Comparison of ENCODE assay signal across 28 cellular contexts in genomic region chr2:241926541-241927311, GRCh38. TPM values are rescaled to one million over a fixed set of nuclear protein-coding genes. Genes with fewer than 3 reads are reported as not detected.
DNase-seq lines count a peak whose midpoint lies in the region; ATAC-seq, FAIRE-seq and TF ChIP-seq lines count a peak whose summit lies in the region.
"Had no signal": no experiment of that assay in that cellular context is flagged by ENCODE, and none has a peak within 500 bp of the region (broad histone marks: within the 10 kb centered on the region; RNA-seq: fewer than 3 reads in every experiment).

No MANE protein-coding gene starts in this region.

- no peaks in the 10 kb centered on the region for H3K27me3 ChIP-seq in pancreas
- H3K27me3 ChIP-seq: brain microvascular endothelial cell, MG63, suprapubic skin had no signal

- no peaks in the 10 kb centered on the region for H3K9me3 ChIP-seq in pancreas
- H3K9me3 ChIP-seq: MG63, suprapubic skin had no signal

- H3K4me1 Mint-ChIP-seq in mesothelial cell of epicardium, result no peaks in the 10 kb centered on the region

- FAIRE-seq in pancreas (lab: Jason Lieb, UNC), result no peak
- FAIRE-seq in RCC 7860 (lab: Jason Lieb, UNC), result no peak
- FAIRE-seq: GM12891, islet of Langerhans, small intestine had no signal

- TF ChIP-seq CTCF in pancreas (IDR thresholded peaks at IDR 0.05), result no peak
- no peak for TF ChIP-seq CTCF in mesothelial cell of epicardium (IDR thresholded peaks at IDR 0.05; ENCODE audit: unreplicated experiment)

- intact Hi-C loops in left colon (cut with DNase I, micrococcal nuclease) (no loop called here), pancreas (cut with DNase I) (no loop called here)

- peaks cover 7% of the 10 kb centered on the region for H3K27me3 Mint-ChIP-seq in mesothelial cell of epicardium (ENCODE audit: low read depth)
- H3K27me3 Mint-ChIP-seq: IgD-negative memory B cell had no signal

- DNase-seq in HT-29 (ENCODE audit: low spot score), result peak; percentile 31
- no peak for DNase-seq in left colon
- DNase-seq in pancreas, result peak; percentile 70 to 87 (median 74)
- DNase-seq in RCC 7860 (ENCODE audit: low spot score), result no peak
- no peak for DNase-seq in mesothelial cell of epicardium (ENCODE audit: low spot score in 2 of 2, unreplicated experiment in 2 of 2)
- no peak for DNase-seq in NCI-H2171 treated with DMSO at 0.1 percent for 48 hours (lab: John Stamatoyannopoulos, UW)
- DNase-seq: activated CD4-positive, alpha-beta T cell treated with anti-CD3 and anti-CD28 coated beads, Interleukin-2, amount 50 U/mL, for 48 hours; activated T-cell treated with anti-CD3 and anti-CD28 coated beads for 4 hours; AML-193; brain microvascular endothelial cell; cortex of kidney; GF-D8; MG63; NCI-H1694 treated with DMSO at 0.1 percent for 48 hours; SIG-M5; small intestine; stimulated activated CD8-positive, alpha-beta memory T cell treated with anti-CD3 and anti-CD28 coated beads, Interleukin-4, amount 100 ng/mL, for 48 hours had no signal

- H3K36me3 Mint-ChIP-seq in mesothelial cell of epicardium, result no peaks in the 10 kb centered on the region
- H3K36me3 Mint-ChIP-seq: activated naive CD4-positive, alpha-beta T cell treated with anti-CD3 and anti-CD28 coated beads, Interleukin-2, amount 50 U/mL, for 72 hours; IgD-negative memory B cell had no signal

- H3K27ac Mint-ChIP-seq in mesothelial cell of epicardium, result no peak overlapping the region
- H3K27ac Mint-ChIP-seq: T-helper 1 cell treated with Interleukin-12 subunit alpha and Interleukin-12 subunit beta and Interleukin-4 antibody, amounts not matched to agents 30 μg/mL and 1 μg/mL, for 36 hours had no signal

- H3K4me3 ChIP-seq in pancreas, result peak overlapping the region in 2 of 4 donors; percentile 7 to 12
- H3K4me3 ChIP-seq: MG63, suprapubic skin had no signal

- H3K27ac ChIP-seq in pancreas, result peak overlapping the region; percentile 63 to 77 (median 75)
- H3K27ac ChIP-seq: brain microvascular endothelial cell, suprapubic skin, VCaP had no signal

- peak; percentile 76 for ATAC-seq in GM18867 (IDR thresholded peaks at IDR 0.05; ENCODE audit: unreplicated experiment)
- peak; percentile 32 for ATAC-seq in left colon
- ATAC-seq in pancreas, result peak; percentile 66 to 83 (median 80)
- ATAC-seq: activated naive CD4-positive, alpha-beta T cell treated with anti-CD3 and anti-CD28 coated beads, Interleukin-2, amount 50 U/mL, for 72 hours had no signal

- no peaks in the 10 kb centered on the region for H3K36me3 ChIP-seq in pancreas
- H3K36me3 ChIP-seq: brain microvascular endothelial cell, MG63, suprapubic skin had no signal

- H3K4me1 ChIP-seq in pancreas, result peaks cover 0 to 12% (median 0%) of the 10 kb centered on the region in 3 donors
- H3K4me1 ChIP-seq: suprapubic skin had no signal

- no peak overlapping the region for H3K4me3 Mint-ChIP-seq in mesothelial cell of epicardium
- H3K4me3 Mint-ChIP-seq: IgD-negative memory B cell; T-helper 1 cell treated with Interleukin-12 subunit alpha and Interleukin-12 subunit beta and Interleukin-4 antibody, amounts not matched to agents 30 μg/mL and 1 μg/mL, for 36 hours had no signal

- no peaks in the 10 kb centered on the region for H3K9me3 Mint-ChIP-seq in mesothelial cell of epicardium
- H3K9me3 Mint-ChIP-seq: activated naive CD4-positive, alpha-beta T cell treated with anti-CD3 and anti-CD28 coated beads, Interleukin-2, amount 50 U/mL, for 72 hours; IgD-negative memory B cell; T-helper 1 cell treated with Interleukin-12 subunit alpha and Interleukin-12 subunit beta and Interleukin-4 antibody, amounts not matched to agents 30 μg/mL and 1 μg/mL, for 36 hours had no signal

- 10 to 19% methylated on average over 32 of the region's 32 CpGs for WGBS in pancreas, 2 donors

RNA-seq across cellular contexts. Expression of gene RTP5, which starts 57.2 kb away (rescaled TPM):
- not detected in 2 replicates for total RNA-seq in HT-29 (2014; rRNA removed; shearing (Covaris generic))
- not detected for total RNA-seq in left colon
- not detected for total RNA-seq in pancreas
- under 1 TPM; 0.02 to 0.19 TPM for polyA plus RNA-seq in pancreas
- total RNA-seq in mesothelial cell of epicardium, result not detected in 3 replicates
- total RNA-seq: NCI-H460, OCI-LY7, osteocyte, suprapubic skin had no signal
- polyA plus RNA-seq: IgD-negative memory B cell had no signal

Comparison
In these comparisons a context has a peak if more than half of its experiments do, and no peak if none do; other contexts are left out.
1. DNase-seq: peak in HT-29 (single experiment) and pancreas (6 of 6); none in left colon (0 of 2), RCC 7860 (single experiment), mesothelial cell of epicardium (0 of 2) and NCI-H2171 treated with DMSO at 0.1 percent for 48 hours (single experiment).
2. Peak in every context shown above with its lines, with median percentiles within 50 percentile points of each other: ATAC-seq.